1 cellular context compared by ENCODE assay signal in the genomic region with DNA sequence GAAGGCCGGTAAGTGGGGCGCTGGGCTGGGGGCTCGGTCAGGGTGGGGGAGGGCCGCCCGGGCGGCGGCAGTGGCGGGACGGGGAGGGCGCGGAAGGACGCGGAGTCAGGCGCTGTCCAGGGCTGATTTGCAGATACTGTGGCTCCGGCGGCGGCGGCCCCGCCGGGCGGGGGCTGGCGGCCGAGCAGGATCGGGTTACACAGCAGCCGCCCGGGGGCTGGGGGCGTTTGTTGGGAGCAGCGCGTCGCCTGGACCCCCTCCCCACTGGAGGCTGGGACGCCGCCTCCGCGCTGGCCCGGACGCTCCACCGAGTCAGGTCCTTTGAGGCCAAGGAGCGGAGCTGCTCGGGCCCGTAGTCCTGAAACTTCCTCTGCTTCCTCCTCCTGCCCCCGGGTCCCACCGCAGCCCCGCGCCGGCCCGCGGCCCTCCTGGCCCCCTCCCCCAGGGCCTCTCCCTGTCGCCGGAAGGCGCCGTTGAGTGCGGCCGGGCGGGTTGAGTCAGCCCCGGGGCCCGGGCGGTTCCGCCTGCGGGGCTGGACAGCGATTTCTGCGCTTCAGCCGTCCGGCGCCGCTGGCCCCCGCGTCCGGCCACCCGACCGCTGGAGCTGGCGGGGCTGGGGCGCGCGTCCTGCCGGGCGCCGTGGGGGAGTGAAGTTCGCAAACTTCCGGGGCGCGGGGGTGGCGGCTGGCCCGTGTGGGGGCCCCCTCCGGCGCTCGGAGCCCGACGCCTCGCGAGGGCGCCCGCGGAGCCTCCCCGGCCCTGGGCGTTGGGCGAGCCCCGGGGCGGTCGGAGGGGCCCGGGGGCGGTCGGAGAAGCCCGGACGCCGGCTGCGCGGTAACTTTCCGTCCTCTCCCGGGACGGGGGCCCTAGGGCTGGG.
TF ChIP-seq lines count a peak whose summit lies in the region.

No MANE protein-coding gene starts in this region.

TF ChIP-seq in HepG2, 621 proteins besides CTCF, POLR2A, EP300 and RAD21 (continued from another document and continues in another):
- TF ChIP-seq, protein P1, sequence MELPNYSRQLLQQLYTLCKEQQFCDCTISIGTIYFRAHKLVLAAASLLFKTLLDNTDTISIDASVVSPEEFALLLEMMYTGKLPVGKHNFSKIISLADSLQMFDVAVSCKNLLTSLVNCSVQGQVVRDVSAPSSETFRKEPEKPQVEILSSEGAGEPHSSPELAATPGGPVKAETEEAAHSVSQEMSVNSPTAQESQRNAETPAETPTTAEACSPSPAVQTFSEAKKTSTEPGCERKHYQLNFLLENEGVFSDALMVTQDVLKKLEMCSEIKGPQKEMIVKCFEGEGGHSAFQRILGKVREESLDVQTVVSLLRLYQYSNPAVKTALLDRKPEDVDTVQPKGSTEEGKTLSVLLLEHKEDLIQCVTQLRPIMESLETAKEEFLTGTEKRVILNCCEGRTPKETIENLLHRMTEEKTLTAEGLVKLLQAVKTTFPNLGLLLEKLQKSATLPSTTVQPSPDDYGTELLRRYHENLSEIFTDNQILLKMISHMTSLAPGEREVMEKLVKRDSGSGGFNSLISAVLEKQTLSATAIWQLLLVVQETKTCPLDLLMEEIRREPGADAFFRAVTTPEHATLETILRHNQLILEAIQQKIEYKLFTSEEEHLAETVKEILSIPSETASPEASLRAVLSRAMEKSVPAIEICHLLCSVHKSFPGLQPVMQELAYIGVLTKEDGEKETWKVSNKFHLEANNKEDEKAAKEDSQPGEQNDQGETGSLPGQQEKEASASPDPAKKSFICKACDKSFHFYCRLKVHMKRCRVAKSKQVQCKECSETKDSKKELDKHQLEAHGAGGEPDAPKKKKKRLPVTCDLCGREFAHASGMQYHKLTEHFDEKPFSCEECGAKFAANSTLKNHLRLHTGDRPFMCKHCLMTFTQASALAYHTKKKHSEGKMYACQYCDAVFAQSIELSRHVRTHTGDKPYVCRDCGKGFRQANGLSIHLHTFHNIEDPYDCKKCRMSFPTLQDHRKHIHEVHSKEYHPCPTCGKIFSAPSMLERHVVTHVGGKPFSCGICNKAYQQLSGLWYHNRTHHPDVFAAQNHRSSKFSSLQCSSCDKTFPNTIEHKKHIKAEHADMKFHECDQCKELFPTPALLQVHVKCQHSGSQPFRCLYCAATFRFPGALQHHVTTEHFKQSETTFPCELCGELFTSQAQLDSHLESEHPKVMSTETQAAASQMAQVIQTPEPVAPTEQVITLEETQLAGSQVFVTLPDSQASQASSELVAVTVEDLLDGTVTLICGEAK (IDR thresholded peaks at IDR 0.05) = no peak
- TF ChIP-seq, protein P1 (CRISPR knock-in tag; IDR thresholded peaks at IDR 0.05) = no peak
- TF ChIP-seq ZFY (CRISPR knock-in tag; IDR thresholded peaks at IDR 0.05) = peak; percentile 60
- TF ChIP-seq NFKBIZ (CRISPR knock-in tag; IDR thresholded peaks at IDR 0.05) = no peak
- no peak for TF ChIP-seq ZNF430 (CRISPR knock-in tag; IDR thresholded peaks at IDR 0.05)
- TF ChIP-seq ZNF20 (CRISPR knock-in tag; IDR thresholded peaks at IDR 0.05) = no peak
- no peak for TF ChIP-seq HMG20A (CRISPR knock-in tag; IDR thresholded peaks at IDR 0.05; ENCODE audit: borderline replicate concordance)
- peak; percentile 21; the same call in 1 of the 2 replicates for TF ChIP-seq SP4 (CRISPR knock-in tag; IDR thresholded peaks at IDR 0.05)
- TF ChIP-seq ZNF879 (CRISPR knock-in tag; IDR thresholded peaks at IDR 0.05) = no peak
- no peak for TF ChIP-seq ARNTL (CRISPR knock-in tag; IDR thresholded peaks at IDR 0.05)
- no peak for TF ChIP-seq TMF1 (CRISPR knock-in tag; IDR thresholded peaks at IDR 0.05; ENCODE audit: low read depth)
- TF ChIP-seq SP5 (CRISPR knock-in tag; IDR thresholded peaks at IDR 0.05; ENCODE audit: borderline replicate concordance, low read depth) = no peak
- TF ChIP-seq, protein P2, sequence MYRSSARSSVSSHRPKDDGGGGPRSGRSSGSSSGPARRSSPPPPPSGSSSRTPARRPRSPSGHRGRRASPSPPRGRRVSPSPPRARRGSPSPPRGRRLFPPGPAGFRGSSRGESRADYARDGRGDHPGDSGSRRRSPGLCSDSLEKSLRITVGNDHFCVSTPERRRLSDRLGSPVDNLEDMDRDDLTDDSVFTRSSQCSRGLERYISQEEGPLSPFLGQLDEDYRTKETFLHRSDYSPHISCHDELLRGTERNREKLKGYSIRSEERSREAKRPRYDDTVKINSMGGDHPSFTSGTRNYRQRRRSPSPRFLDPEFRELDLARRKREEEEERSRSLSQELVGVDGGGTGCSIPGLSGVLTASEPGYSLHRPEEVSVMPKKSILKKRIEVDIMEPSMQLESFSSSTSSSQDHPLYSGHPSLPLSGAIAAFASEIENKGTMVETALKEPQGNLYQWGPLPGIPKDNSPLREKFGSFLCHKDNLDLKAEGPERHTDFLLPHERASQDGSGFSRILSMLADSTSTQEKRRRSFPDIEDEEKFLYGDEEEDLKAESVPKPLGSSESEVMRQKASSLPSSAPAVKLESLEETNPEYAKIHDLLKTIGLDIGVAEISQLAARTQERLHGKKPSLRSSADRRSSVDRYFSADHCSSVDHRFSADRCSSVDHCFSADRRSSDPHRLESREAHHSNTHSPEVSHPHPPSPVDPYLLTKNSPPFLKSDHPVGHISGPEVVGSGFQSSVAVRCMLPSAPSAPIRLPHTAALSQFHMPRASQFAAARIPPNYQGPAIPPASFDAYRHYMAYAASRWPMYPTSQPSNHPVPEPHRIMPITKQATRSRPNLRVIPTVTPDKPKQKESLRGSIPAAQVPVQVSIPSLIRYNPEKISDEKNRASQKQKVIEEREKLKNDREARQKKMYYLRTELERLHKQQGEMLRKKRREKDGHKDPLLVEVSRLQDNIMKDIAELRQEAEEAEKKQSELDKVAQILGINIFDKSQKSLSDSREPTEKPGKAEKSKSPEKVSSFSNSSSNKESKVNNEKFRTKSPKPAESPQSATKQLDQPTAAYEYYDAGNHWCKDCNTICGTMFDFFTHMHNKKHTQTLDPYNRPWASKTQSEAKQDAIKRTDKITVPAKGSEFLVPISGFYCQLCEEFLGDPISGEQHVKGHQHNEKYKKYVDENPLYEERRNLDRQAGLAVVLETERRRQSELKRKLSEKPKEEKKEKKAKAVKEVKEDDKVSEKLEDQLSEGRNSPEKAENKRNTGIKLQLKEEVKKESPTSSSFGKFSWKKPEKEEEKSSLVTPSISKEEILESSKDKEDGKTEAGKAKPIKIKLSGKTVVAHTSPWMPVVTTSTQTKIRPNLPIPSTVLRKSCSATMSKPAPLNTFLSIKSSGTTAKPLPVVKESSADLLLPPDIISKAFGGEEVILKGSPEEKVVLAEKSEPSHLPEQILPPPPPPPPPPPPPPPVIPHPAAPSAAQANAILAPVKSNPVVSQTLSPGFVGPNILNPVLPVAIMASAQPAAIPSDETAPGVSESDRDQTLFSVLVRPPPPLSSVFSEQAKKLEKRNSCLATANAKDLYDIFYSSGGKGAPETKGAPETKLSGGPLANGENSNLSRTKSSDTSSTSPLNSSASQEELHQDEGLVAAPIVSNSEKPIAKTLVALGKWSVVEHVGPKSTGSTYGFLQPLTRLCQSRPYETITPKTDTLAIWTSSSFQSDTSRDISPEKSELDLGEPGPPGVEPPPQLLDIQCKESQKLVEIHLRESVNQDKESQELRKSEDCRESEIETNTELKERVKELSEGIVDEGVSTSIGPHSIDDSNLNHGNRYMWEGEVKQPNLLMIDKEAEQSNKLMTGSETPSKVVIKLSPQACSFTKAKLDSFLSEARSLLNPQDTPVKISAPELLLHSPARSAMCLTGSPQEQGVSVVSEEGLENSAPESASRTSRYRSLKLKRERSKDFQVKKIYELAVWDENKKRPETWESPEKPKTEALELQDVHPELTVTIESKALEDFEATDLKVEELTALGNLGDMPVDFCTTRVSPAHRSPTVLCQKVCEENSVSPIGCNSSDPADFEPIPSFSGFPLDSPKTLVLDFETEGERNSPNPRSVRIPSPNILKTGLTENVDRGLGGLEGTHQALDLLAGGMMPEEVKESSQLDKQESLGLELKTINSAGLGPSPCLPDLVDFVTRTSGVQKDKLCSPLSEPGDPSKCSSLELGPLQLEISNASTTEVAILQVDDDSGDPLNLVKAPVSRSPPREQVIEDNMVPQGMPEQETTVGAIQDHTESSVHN (CRISPR knock-in tag; IDR thresholded peaks at IDR 0.05) = no peak
- TF ChIP-seq ZNF616 (CRISPR knock-in tag; IDR thresholded peaks at IDR 0.05; ENCODE audit: low read depth) = no peak
- no peak for TF ChIP-seq ZKSCAN1 (IDR thresholded peaks at IDR 0.05; ENCODE audit: low read length)
- no peak for TF ChIP-seq HOXA7 (CRISPR knock-in tag; IDR thresholded peaks at IDR 0.05)
- TF ChIP-seq POLR2AphosphoS2 (IDR thresholded peaks at IDR 0.05; ENCODE audit: low read depth, low read length) = no peak
- no peak for TF ChIP-seq ONECUT2 (CRISPR knock-in tag; IDR thresholded peaks at IDR 0.05)
- TF ChIP-seq ZNF563 (CRISPR knock-in tag; IDR thresholded peaks at IDR 0.05) = no peak
- 0 out of 2 replicates have a peak, but pooled peaks have one; percentile 19 for TF ChIP-seq ZFP82 (CRISPR knock-in tag; IDR thresholded peaks at IDR 0.05; ENCODE audit: borderline replicate concordance)
- TF ChIP-seq, protein P3, sequence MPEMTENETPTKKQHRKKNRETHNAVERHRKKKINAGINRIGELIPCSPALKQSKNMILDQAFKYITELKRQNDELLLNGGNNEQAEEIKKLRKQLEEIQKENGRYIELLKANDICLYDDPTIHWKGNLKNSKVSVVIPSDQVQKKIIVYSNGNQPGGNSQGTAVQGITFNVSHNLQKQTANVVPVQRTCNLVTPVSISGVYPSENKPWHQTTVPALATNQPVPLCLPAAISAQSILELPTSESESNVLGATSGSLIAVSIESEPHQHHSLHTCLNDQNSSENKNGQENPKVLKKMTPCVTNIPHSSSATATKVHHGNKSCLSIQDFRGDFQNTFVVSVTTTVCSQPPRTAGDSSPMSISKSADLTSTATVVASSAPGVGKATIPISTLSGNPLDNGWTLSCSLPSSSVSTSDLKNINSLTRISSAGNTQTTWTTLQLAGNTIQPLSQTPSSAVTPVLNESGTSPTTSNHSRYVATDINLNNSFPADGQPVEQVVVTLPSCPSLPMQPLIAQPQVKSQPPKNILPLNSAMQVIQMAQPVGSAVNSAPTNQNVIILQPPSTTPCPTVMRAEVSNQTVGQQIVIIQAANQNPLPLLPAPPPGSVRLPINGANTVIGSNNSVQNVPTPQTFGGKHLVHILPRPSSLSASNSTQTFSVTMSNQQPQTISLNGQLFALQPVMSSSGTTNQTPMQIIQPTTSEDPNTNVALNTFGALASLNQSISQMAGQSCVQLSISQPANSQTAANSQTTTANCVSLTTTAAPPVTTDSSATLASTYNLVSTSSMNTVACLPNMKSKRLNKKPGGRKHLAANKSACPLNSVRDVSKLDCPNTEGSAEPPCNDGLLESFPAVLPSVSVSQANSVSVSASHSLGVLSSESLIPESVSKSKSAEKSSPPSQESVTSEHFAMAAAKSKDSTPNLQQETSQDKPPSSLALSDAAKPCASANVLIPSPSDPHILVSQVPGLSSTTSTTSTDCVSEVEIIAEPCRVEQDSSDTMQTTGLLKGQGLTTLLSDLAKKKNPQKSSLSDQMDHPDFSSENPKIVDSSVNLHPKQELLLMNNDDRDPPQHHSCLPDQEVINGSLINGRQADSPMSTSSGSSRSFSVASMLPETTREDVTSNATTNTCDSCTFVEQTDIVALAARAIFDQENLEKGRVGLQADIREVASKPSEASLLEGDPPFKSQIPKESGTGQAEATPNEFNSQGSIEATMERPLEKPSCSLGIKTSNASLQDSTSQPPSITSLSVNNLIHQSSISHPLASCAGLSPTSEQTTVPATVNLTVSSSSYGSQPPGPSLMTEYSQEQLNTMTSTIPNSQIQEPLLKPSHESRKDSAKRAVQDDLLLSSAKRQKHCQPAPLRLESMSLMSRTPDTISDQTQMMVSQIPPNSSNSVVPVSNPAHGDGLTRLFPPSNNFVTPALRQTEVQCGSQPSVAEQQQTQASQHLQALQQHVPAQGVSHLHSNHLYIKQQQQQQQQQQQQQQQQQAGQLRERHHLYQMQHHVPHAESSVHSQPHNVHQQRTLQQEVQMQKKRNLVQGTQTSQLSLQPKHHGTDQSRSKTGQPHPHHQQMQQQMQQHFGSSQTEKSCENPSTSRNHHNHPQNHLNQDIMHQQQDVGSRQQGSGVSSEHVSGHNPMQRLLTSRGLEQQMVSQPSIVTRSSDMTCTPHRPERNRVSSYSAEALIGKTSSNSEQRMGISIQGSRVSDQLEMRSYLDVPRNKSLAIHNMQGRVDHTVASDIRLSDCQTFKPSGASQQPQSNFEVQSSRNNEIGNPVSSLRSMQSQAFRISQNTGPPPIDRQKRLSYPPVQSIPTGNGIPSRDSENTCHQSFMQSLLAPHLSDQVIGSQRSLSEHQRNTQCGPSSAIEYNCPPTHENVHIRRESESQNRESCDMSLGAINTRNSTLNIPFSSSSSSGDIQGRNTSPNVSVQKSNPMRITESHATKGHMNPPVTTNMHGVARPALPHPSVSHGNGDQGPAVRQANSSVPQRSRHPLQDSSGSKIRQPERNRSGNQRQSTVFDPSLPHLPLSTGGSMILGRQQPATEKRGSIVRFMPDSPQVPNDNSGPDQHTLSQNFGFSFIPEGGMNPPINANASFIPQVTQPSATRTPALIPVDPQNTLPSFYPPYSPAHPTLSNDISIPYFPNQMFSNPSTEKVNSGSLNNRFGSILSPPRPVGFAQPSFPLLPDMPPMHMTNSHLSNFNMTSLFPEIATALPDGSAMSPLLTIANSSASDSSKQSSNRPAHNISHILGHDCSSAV (CRISPR knock-in tag; IDR thresholded peaks at IDR 0.05; ENCODE audit: borderline replicate concordance) = no peak
- TF ChIP-seq HNF4A (CRISPR knock-in tag; IDR thresholded peaks at IDR 0.05) = no peak
- TF ChIP-seq STAG1 (CRISPR knock-in tag; IDR thresholded peaks at IDR 0.05) = no peak
